Comparison of ENCODE assay signal across 1 cellular context in genomic region chr16:53870831-53871230, GRCh38.
TF ChIP-seq lines count a peak whose summit lies in the region.

No MANE protein-coding gene starts in this region.

TF ChIP-seq in WTC11, 78 proteins besides CTCF, POLR2A, EP300 and RAD21 (continued from another document):
- peak; percentile 84; the same call in 1 of the 2 replicates for TF ChIP-seq ZNF317 (CRISPR knock-in tag; IDR thresholded peaks at IDR 0.05; ENCODE audit: borderline replicate concordance, low read depth)
- TF ChIP-seq ATF6 (CRISPR knock-in tag; IDR thresholded peaks at IDR 0.05): no peak
- no peak for TF ChIP-seq ZBTB43 (CRISPR knock-in tag; IDR thresholded peaks at IDR 0.05)
- no peak for TF ChIP-seq MLX (CRISPR knock-in tag; IDR thresholded peaks at IDR 0.05)
